Comparison of ENCODE assay signal across 9 cellular contexts in the genomic region with DNA sequence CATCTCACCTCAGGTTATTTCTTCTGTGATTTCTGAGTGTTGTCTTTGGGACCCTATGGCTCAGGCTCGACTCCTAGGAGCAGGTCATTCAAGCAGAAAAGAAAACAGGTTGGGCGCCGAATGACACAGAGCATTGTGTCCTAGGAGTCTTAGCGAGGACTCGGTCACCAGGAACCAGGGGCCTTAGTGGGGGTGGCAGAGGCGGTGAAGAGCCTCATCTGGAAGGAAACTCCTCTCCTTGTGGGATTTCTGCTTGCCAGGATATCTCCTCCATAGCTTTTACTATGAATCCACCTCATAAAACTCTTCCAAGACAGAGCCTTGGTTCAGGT. TPM values are rescaled to one million over a fixed set of nuclear protein-coding genes. Genes with fewer than 3 reads are reported as not detected.
DNase-seq lines count a peak whose midpoint lies in the region; ATAC-seq and TF ChIP-seq lines count a peak whose summit lies in the region.
"Had no signal": no experiment of that assay in that cellular context is flagged by ENCODE, and none has a peak within 500 bp of the region (broad histone marks: within the 10 kb centered on the region; RNA-seq: fewer than 3 reads in every experiment).

No MANE protein-coding gene starts in this region.

- H3K27me3 Mint-ChIP-seq in WTC11 (ENCODE audit: low read depth), result peaks cover 2% of the 10 kb centered on the region; the same call in 1 of the 2 replicates

- H3K9me3 ChIP-seq in HEK293 (ENCODE audit: control insufficient read depth, insufficient read depth, low read depth, low read length), result no peaks in the 10 kb centered on the region
- H3K9me3 ChIP-seq in skeletal muscle satellite cell (replicated peaks; ENCODE audit: low read length), result no peaks in the 10 kb centered on the region

- no peaks in the 10 kb centered on the region for H3K36me3 Mint-ChIP-seq in WTC11

- peaks cover 41% of the 10 kb centered on the region for H3K27me3 ChIP-seq in skeletal muscle satellite cell (ENCODE audit: control insufficient read depth, insufficient read depth, low read length)

- H3K4me1 ChIP-seq in HEK293 (ENCODE audit: control insufficient read depth, insufficient read depth, low read length) (no peaks in the 10 kb centered on the region), skeletal muscle satellite cell (ENCODE audit: control insufficient read depth, insufficient read depth, low read length) (peaks cover 4% of the 10 kb centered on the region)

- H3K36me3 ChIP-seq in HEK293 (ENCODE audit: control insufficient read depth in 2 of 2, insufficient read depth in 1 of 2, low read length in 2 of 2), result no peaks in the 10 kb centered on the region
- H3K36me3 ChIP-seq in skeletal muscle satellite cell (ENCODE audit: insufficient read depth, low read length), result no peaks in the 10 kb centered on the region

- peak overlapping the region; percentile 94 for H3K27ac ChIP-seq in HEK293 (ENCODE audit: extremely low read depth, low read depth, low read length)

- DNase-seq in WTC11 (ENCODE audit: low spot score), result no peak
- DNase-seq in left ventricle myocardium superior, result no peak
- no peak for DNase-seq in activated CD8-positive, alpha-beta memory T cell treated with anti-CD3 and anti-CD28 coated beads, Interleukin-2, amount 50 U/mL, for 4 hours
- DNase-seq in AML-193 (lab: John Stamatoyannopoulos, UW), result no peak
- DNase-seq in DMS153 treated with DMSO at 0.1 percent for 48 hours (lab: John Stamatoyannopoulos, UW; ENCODE audit: unreplicated experiment), result no peak

- peak overlapping the region; percentile 86 for H3K4me3 Mint-ChIP-seq in WTC11

- H3K9ac ChIP-seq in skeletal muscle satellite cell (ENCODE audit: low read depth, low read length), result no peak overlapping the region

- POLR2A ChIA-PET in HEK293 (lab: Yijun Ruan, JAX) (interaction anchor here (0.9 to 2.7 kb wide), 8 partner anchors 9 to 171 kb away, joined by 3 to 13 read pairs (median 3); partner anchors contain the start of genes PIGH and RDH11), WTC11 (lab: Charles Lee) (interaction anchor here (0.6 to 2.6 kb wide), 3 partner anchors 8 to 21 kb away, joined by 3 to 29 read pairs (median 3); no protein-coding TSS in a partner anchor)

- H3K27ac Mint-ChIP-seq in WTC11, result peak overlapping the region; percentile 89; the same call in 1 of the 2 replicates

- ATAC-seq in WTC11 (no peak), left ventricle myocardium superior (peak; percentile 3), GM18868 (IDR thresholded peaks at IDR 0.05; ENCODE audit: unreplicated experiment) (no peak)

- H3K4me2 ChIP-seq in skeletal muscle satellite cell (ENCODE audit: low read length), result peak overlapping the region; percentile 92

- H3K4me1 Mint-ChIP-seq in WTC11, result peaks cover 35% of the 10 kb centered on the region

- no peaks in the 10 kb centered on the region for H3K9me3 Mint-ChIP-seq in WTC11

- intact Hi-C loops in left ventricle myocardium superior (cut with micrococcal nuclease), result no loop called here

- TF ChIP-seq CTCF in HEK293 (tag by site-specific recombination; IDR thresholded peaks at IDR 0.05) (no peak), WTC11 (IDR thresholded peaks at IDR 0.05) (no peak)

- H3K4me3 ChIP-seq in HEK293 (ENCODE audit: low read depth, low read length) (peak overlapping the region; percentile 71), skeletal muscle satellite cell (ENCODE audit: low read length) (peak overlapping the region; percentile 79)

- CTCF ChIA-PET in HEK293 (lab: Yijun Ruan, JAX) (interaction anchor here (0.9 to 2.5 kb wide), 3 partner anchors 37 to 107 kb away, joined by 3 to 11 read pairs (median 3); no protein-coding TSS in a partner anchor), WTC11 (lab: Charles Lee) (interaction anchor here (0.9 to 5.3 kb wide), 9 partner anchors 8 to 114 kb away, joined by 4 to 40 read pairs (median 4); no protein-coding TSS in a partner anchor)

TF ChIP-seq in HEK293, 187 proteins besides CTCF, POLR2A, EP300 and RAD21 (continues in another document):
- TF ChIP-seq, protein P1, sequence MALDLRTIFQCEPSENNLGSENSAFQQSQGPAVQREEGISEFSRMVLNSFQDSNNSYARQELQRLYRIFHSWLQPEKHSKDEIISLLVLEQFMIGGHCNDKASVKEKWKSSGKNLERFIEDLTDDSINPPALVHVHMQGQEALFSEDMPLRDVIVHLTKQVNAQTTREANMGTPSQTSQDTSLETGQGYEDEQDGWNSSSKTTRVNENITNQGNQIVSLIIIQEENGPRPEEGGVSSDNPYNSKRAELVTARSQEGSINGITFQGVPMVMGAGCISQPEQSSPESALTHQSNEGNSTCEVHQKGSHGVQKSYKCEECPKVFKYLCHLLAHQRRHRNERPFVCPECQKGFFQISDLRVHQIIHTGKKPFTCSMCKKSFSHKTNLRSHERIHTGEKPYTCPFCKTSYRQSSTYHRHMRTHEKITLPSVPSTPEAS (tag by site-specific recombination; IDR thresholded peaks at IDR 0.05), result no peak
- no peak for TF ChIP-seq ZNF280C (tag by site-specific recombination; IDR thresholded peaks at IDR 0.05)
- TF ChIP-seq ZNF530 (tag by site-specific recombination; IDR thresholded peaks at IDR 0.05; ENCODE audit: low read depth), result no peak
- no peak for TF ChIP-seq MEIS1 (CRISPR knock-in tag; IDR thresholded peaks at IDR 0.05; ENCODE audit: borderline replicate concordance)
- peak; percentile 5; the same call in 1 of the 2 replicates for TF ChIP-seq ZBTB20 (tag by site-specific recombination; IDR thresholded peaks at IDR 0.05)
- peak; percentile 78 for TF ChIP-seq ZBTB17 (tag by site-specific recombination; IDR thresholded peaks at IDR 0.05)
- TF ChIP-seq ZNF596 (tag by site-specific recombination; IDR thresholded peaks at IDR 0.05), result no peak
- no peak for TF ChIP-seq ZNF366 (tag by site-specific recombination; conservative IDR thresholded peaks at IDR 0.05)
- no peak for TF ChIP-seq ZNF510 (tag by site-specific recombination; IDR thresholded peaks at IDR 0.05; ENCODE audit: insufficient replicate concordance)
- no peak for TF ChIP-seq ZNF777 (tag by site-specific recombination; IDR thresholded peaks at IDR 0.05; ENCODE audit: borderline replicate concordance)

TF ChIP-seq in WTC11, 78 proteins besides CTCF, POLR2A, EP300 and RAD21 (continues in another document):
- TF ChIP-seq FOXK1 (CRISPR knock-in tag; IDR thresholded peaks at IDR 0.05), result no peak
- TF ChIP-seq, protein P2, sequence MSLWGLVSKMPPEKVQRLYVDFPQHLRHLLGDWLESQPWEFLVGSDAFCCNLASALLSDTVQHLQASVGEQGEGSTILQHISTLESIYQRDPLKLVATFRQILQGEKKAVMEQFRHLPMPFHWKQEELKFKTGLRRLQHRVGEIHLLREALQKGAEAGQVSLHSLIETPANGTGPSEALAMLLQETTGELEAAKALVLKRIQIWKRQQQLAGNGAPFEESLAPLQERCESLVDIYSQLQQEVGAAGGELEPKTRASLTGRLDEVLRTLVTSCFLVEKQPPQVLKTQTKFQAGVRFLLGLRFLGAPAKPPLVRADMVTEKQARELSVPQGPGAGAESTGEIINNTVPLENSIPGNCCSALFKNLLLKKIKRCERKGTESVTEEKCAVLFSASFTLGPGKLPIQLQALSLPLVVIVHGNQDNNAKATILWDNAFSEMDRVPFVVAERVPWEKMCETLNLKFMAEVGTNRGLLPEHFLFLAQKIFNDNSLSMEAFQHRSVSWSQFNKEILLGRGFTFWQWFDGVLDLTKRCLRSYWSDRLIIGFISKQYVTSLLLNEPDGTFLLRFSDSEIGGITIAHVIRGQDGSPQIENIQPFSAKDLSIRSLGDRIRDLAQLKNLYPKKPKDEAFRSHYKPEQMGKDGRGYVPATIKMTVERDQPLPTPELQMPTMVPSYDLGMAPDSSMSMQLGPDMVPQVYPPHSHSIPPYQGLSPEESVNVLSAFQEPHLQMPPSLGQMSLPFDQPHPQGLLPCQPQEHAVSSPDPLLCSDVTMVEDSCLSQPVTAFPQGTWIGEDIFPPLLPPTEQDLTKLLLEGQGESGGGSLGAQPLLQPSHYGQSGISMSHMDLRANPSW (CRISPR knock-in tag; conservative IDR thresholded peaks at IDR 0.05; ENCODE audit: low read depth), result no peak
- TF ChIP-seq NFYB (CRISPR knock-in tag; conservative IDR thresholded peaks at IDR 0.05; ENCODE audit: low read depth), result no peak
- no peak for TF ChIP-seq AFF4 (CRISPR knock-in tag; IDR thresholded peaks at IDR 0.05; ENCODE audit: borderline replicate concordance)

RNA-seq across cellular contexts. Expression of gene PLEKHH1, which starts 0.6 kb away (rescaled TPM):
- 45.4 to 49.8 TPM (median 48.3 TPM) in 3 replicates for total RNA-seq in WTC11 (2021)
- 5.5 TPM for total RNA-seq in left ventricle myocardium superior
- total RNA-seq in skeletal muscle satellite cell (2012; rRNA removed), result 0.22 and 1.3 TPM in 2 replicates
- total RNA-seq: mononuclear cell had no signal

RNA-seq across cellular contexts. Expression of gene TMEM229B, which starts 45.2 kb away (rescaled TPM):
- total RNA-seq in WTC11 (2021) (0.69 to 0.90 TPM (median 0.87 TPM) in 3 replicates), left ventricle myocardium superior (2.2 TPM)
- total RNA-seq in skeletal muscle satellite cell (2012; rRNA removed), result under 0.01 and 0.25 TPM in 2 replicates
